In genomic region chr16:31273676-31274075, GRCh38 we compare ENCODE assay signal across 22 cellular contexts. TPM values are rescaled to one million over a fixed set of nuclear protein-coding genes. Genes with fewer than 3 reads are reported as not detected.
A peak's percentile ranks its signal among the peaks of the same experiment; 100 is the strongest.
DNase-seq lines count a peak whose midpoint lies in the region; ATAC-seq and TF ChIP-seq lines count a peak whose summit lies in the region.
"Had no signal": no experiment of that assay in that cellular context is flagged by ENCODE, and none has a peak within 500 bp of the region (broad histone marks: within the 10 kb centered on the region; RNA-seq: fewer than 3 reads in every experiment).

No MANE protein-coding gene starts in this region.

- CTCF ChIA-PET in activated CD4-positive, alpha-beta T cell treated with anti-CD3 and anti-CD28 coated beads, Interleukin-2, amount 10 ng/mL, durations not matched to agents 7 days and 5 days (lab: Charles Lee), result interaction anchor here (0.8 to 0.9 kb wide), 2 partner anchors 20 to 46 kb away, joined by 3 read pairs; no protein-coding TSS in a partner anchor
- CTCF ChIA-PET in activated CD4-positive, alpha-beta T cell treated with anti-CD3 and anti-CD28 coated beads for 36 hours (lab: Charles Lee), result no interaction called here
- CTCF ChIA-PET in CD8-positive, alpha-beta T cell (lab: Charles Lee), result interaction anchor here (0.6 to 1.0 kb wide), 2 partner anchors 17 to 169 kb away, joined by 3 read pairs; partner anchors contain the start of gene ZNF843

- TF ChIP-seq CTCF in fibroblast of mammary gland (conservative IDR thresholded peaks at IDR 0.05; ENCODE audit: control insufficient read depth, insufficient read depth, low read depth, low read length), result no peak
- no peak for TF ChIP-seq CTCF in CD8-positive, alpha-beta T cell (IDR thresholded peaks at IDR 0.05)

- peaks cover 19% of the 10 kb centered on the region for H3K36me3 Mint-ChIP-seq in activated CD4-positive, alpha-beta T cell treated with anti-CD3 and anti-CD28 coated beads, Interleukin-2, amount 10 ng/mL, durations not matched to agents 7 days and 5 days (ENCODE audit: low read depth)
- H3K36me3 Mint-ChIP-seq in activated CD4-positive, alpha-beta T cell treated with anti-CD3 and anti-CD28 coated beads for 36 hours (ENCODE audit: low read depth), result no peaks in the 10 kb centered on the region
- H3K36me3 Mint-ChIP-seq in CD8-positive, alpha-beta T cell, result no peaks in the 10 kb centered on the region
- H3K36me3 Mint-ChIP-seq: naive thymus-derived CD8-positive, alpha-beta T cell had no signal

- H3K36me3 ChIP-seq in CD8-positive, alpha-beta T cell (ENCODE audit: insufficient read depth, low read length), result no peaks in the 10 kb centered on the region
- H3K36me3 ChIP-seq: HAP-1, thoracic aorta had no signal

- ATAC-seq in activated CD4-positive, alpha-beta T cell treated with anti-CD3 and anti-CD28 coated beads for 36 hours, result no peak
- no peak for ATAC-seq in CD8-positive, alpha-beta T cell
- ATAC-seq: naive thymus-derived CD8-positive, alpha-beta T cell had no signal

- H3K27ac ChIP-seq in CD8-positive, alpha-beta T cell (ENCODE audit: low read depth, low read length), result no peak overlapping the region
- H3K27ac ChIP-seq: thoracic aorta had no signal

- no peak for DNase-seq in activated CD4-positive, alpha-beta T cell treated with anti-CD3 and anti-CD28 coated beads, Interleukin-2, amount 10 ng/mL, durations not matched to agents 7 days and 5 days
- DNase-seq in activated CD4-positive, alpha-beta T cell treated with anti-CD3 and anti-CD28 coated beads for 36 hours, result no peak
- peak; percentile 97 for DNase-seq in NCI-H446 (lab: John Stamatoyannopoulos, UW)
- DNase-seq in fibroblast of mammary gland (ENCODE audit: low read depth), result peak; percentile 31
- peak; percentile 14 for DNase-seq in stromal cell of bone marrow (ENCODE audit: low read depth)
- no peak for DNase-seq in COR-L47 (lab: John Stamatoyannopoulos, UW)
- DNase-seq in NCI-H1436 (lab: John Stamatoyannopoulos, UW), result no peak
- no peak for DNase-seq in CD8-positive, alpha-beta T cell
- DNase-seq: 8988T; activated CD4-positive, CD25-positive, alpha-beta regulatory T cell treated with anti-CD3 and anti-CD28 coated beads, Interleukin-2, amount 50 U/mL, for 72 hours; activated gamma-delta T cell treated with Interleukin-2 at 50 U/mL for 16 hours; DMS153; naive thymus-derived CD8-positive, alpha-beta T cell; NCI-H524 treated with DMSO at 0.1 percent for 48 hours; small intestine had no signal

- no peak overlapping the region for H3K4me3 ChIP-seq in fibroblast of mammary gland (ENCODE audit: control insufficient read depth, low read depth, low read length)
- H3K4me3 ChIP-seq in CD8-positive, alpha-beta T cell (ENCODE audit: low read depth, low read length), result no peak overlapping the region
- H3K4me3 ChIP-seq: BLaER1 treated with 17β-estradiol and CSF1 and Interleukin-3, amounts not matched to agents 10 nM and 100 nM; HAP-1; lung; thoracic aorta had no signal

- no peaks in the 10 kb centered on the region for H3K9me3 ChIP-seq in CD8-positive, alpha-beta T cell (ENCODE audit: low read length)
- H3K9me3 ChIP-seq: HAP-1, thoracic aorta had no signal

- no peaks in the 10 kb centered on the region for H3K27me3 ChIP-seq in CD8-positive, alpha-beta T cell (ENCODE audit: insufficient read depth, low read length)
- H3K27me3 ChIP-seq: BLaER1 treated with 17β-estradiol and CSF1 and Interleukin-3, amounts not matched to agents 10 nM and 100 nM had no signal

- H3K4me1 Mint-ChIP-seq in activated CD4-positive, alpha-beta T cell treated with anti-CD3 and anti-CD28 coated beads, Interleukin-2, amount 10 ng/mL, durations not matched to agents 7 days and 5 days, result peaks cover 3% of the 10 kb centered on the region
- H3K4me1 Mint-ChIP-seq in activated CD4-positive, alpha-beta T cell treated with anti-CD3 and anti-CD28 coated beads for 36 hours, result peaks cover 5% of the 10 kb centered on the region
- H3K4me1 Mint-ChIP-seq in CD8-positive, alpha-beta T cell (ENCODE audit: low read depth), result no peaks in the 10 kb centered on the region

- H3K4me3 Mint-ChIP-seq in activated CD4-positive, alpha-beta T cell treated with anti-CD3 and anti-CD28 coated beads, Interleukin-2, amount 10 ng/mL, durations not matched to agents 7 days and 5 days, result no peak overlapping the region
- H3K4me3 Mint-ChIP-seq in activated CD4-positive, alpha-beta T cell treated with anti-CD3 and anti-CD28 coated beads for 36 hours, result no peak overlapping the region
- no peak overlapping the region for H3K4me3 Mint-ChIP-seq in CD8-positive, alpha-beta T cell
- H3K4me3 Mint-ChIP-seq: naive thymus-derived CD8-positive, alpha-beta T cell had no signal

- H3K27ac Mint-ChIP-seq in activated CD4-positive, alpha-beta T cell treated with anti-CD3 and anti-CD28 coated beads, Interleukin-2, amount 10 ng/mL, durations not matched to agents 7 days and 5 days, result peak overlapping the region; percentile 25
- H3K27ac Mint-ChIP-seq in activated CD4-positive, alpha-beta T cell treated with anti-CD3 and anti-CD28 coated beads for 36 hours, result no peak overlapping the region
- no peak overlapping the region for H3K27ac Mint-ChIP-seq in CD8-positive, alpha-beta T cell
- H3K27ac Mint-ChIP-seq: naive thymus-derived CD8-positive, alpha-beta T cell; progenitor cell of endocrine pancreas had no signal

- H3K27me3 Mint-ChIP-seq in activated CD4-positive, alpha-beta T cell treated with anti-CD3 and anti-CD28 coated beads, Interleukin-2, amount 10 ng/mL, durations not matched to agents 7 days and 5 days, result no peaks in the 10 kb centered on the region
- peaks cover 6% of the 10 kb centered on the region for H3K27me3 Mint-ChIP-seq in activated CD4-positive, alpha-beta T cell treated with anti-CD3 and anti-CD28 coated beads for 36 hours
- peaks cover 6% of the 10 kb centered on the region for H3K27me3 Mint-ChIP-seq in CD8-positive, alpha-beta T cell (ENCODE audit: low read depth)

- intact Hi-C loops in activated CD4-positive, alpha-beta T cell treated with anti-CD3 and anti-CD28 coated beads for 36 hours (cut with DNase I, micrococcal nuclease), result no loop called here
- intact Hi-C loops in CD8-positive, alpha-beta T cell (cut with DNase I, micrococcal nuclease), result no loop called here

- H3K4me1 ChIP-seq in CD8-positive, alpha-beta T cell (ENCODE audit: insufficient read depth, low read length), result no peaks in the 10 kb centered on the region
- H3K4me1 ChIP-seq: HAP-1 had no signal

- H3K9me3 Mint-ChIP-seq in activated CD4-positive, alpha-beta T cell treated with anti-CD3 and anti-CD28 coated beads, Interleukin-2, amount 10 ng/mL, durations not matched to agents 7 days and 5 days, result no peaks in the 10 kb centered on the region
- no peaks in the 10 kb centered on the region for H3K9me3 Mint-ChIP-seq in activated CD4-positive, alpha-beta T cell treated with anti-CD3 and anti-CD28 coated beads for 36 hours (ENCODE audit: low read depth)
- no peaks in the 10 kb centered on the region for H3K9me3 Mint-ChIP-seq in CD8-positive, alpha-beta T cell
- H3K9me3 Mint-ChIP-seq: naive thymus-derived CD8-positive, alpha-beta T cell had no signal

- POLR2A ChIA-PET in activated CD4-positive, alpha-beta T cell treated with anti-CD3 and anti-CD28 coated beads, Interleukin-2, amount 10 ng/mL, durations not matched to agents 7 days and 5 days (lab: Charles Lee), result no interaction called here
- POLR2A ChIA-PET in activated CD4-positive, alpha-beta T cell treated with anti-CD3 and anti-CD28 coated beads for 36 hours (lab: Charles Lee), result no interaction called here
- POLR2A ChIA-PET in CD8-positive, alpha-beta T cell (lab: Charles Lee), result no interaction called here

RNA-seq across cellular contexts. Expression of gene ITGAM, which starts 13.9 kb away (rescaled TPM):
- total RNA-seq in activated CD4-positive, alpha-beta T cell treated with anti-CD3 and anti-CD28 coated beads, Interleukin-2, amount 10 ng/mL, durations not matched to agents 7 days and 5 days, result 10 to 100 TPM; 22.0 to 22.6 TPM
- under 1 TPM; 0.67 to 0.98 TPM for total RNA-seq in activated CD4-positive, alpha-beta T cell treated with anti-CD3 and anti-CD28 coated beads for 36 hours
- 1 to 10 TPM; 5.4 to 5.8 TPM for total RNA-seq in CD8-positive, alpha-beta T cell
- total RNA-seq: progenitor cell of endocrine pancreas had no signal

RNA-seq across cellular contexts. Expression of gene PYDC1, which starts 56.7 kb away (rescaled TPM):
- total RNA-seq in activated CD4-positive, alpha-beta T cell treated with anti-CD3 and anti-CD28 coated beads, Interleukin-2, amount 10 ng/mL, durations not matched to agents 7 days and 5 days, result not detected
- total RNA-seq in activated CD4-positive, alpha-beta T cell treated with anti-CD3 and anti-CD28 coated beads for 36 hours, result not detected
- not detected for total RNA-seq in CD8-positive, alpha-beta T cell
- total RNA-seq: lung; naive thymus-derived CD8-positive, alpha-beta T cell; OCI-LY7; progenitor cell of endocrine pancreas; SK-MEL-5; thoracic aorta had no signal

RNA-seq across cellular contexts. Expression of gene TRIM72, which starts 59.8 kb away (rescaled TPM):
- not detected for total RNA-seq in activated CD4-positive, alpha-beta T cell treated with anti-CD3 and anti-CD28 coated beads, Interleukin-2, amount 10 ng/mL, durations not matched to agents 7 days and 5 days
- under 1 TPM in 1 of 2 experiments, not detected in 1; 0.04 TPM for total RNA-seq in activated CD4-positive, alpha-beta T cell treated with anti-CD3 and anti-CD28 coated beads for 36 hours
- under 1 TPM; 0.05 to 0.22 TPM for total RNA-seq in CD8-positive, alpha-beta T cell
- total RNA-seq: naive thymus-derived CD8-positive, alpha-beta T cell had no signal

Comparison
In these comparisons a context has a peak if more than half of its experiments do, and no peak if none do; other contexts are left out.
1. DNase-seq: peak in NCI-H446 (2 of 2), fibroblast of mammary gland (single experiment) and stromal cell of bone marrow (single experiment); none in activated CD4-positive, alpha-beta T cell treated with anti-CD3 and anti-CD28 coated beads, Interleukin-2, amount 10 ng/mL, durations not matched to agents 7 days and 5 days (single experiment), activated CD4-positive, alpha-beta T cell treated with anti-CD3 and anti-CD28 coated beads for 36 hours (single experiment), COR-L47 (single experiment), NCI-H1436 (single experiment) and CD8-positive, alpha-beta T cell (0 of 7).